Comparison of ENCODE assay signal across 28 cellular contexts in genomic region chr12:113917393-113917792, GRCh38.
"Had no signal": no experiment of that assay in that cellular context is flagged by ENCODE, and none has a peak within 500 bp of the region (broad histone marks: within the 10 kb centered on the region; RNA-seq: fewer than 3 reads in every experiment).

No MANE protein-coding gene starts in this region.

- FAIRE-seq: small intestine, urothelium cell line had no signal

- H3K27me3 ChIP-seq: neural progenitor cell, ovary, right lobe of liver, sigmoid colon, stomach, thyroid gland, tibial nerve, upper lobe of left lung, vagina had no signal

- H3K4me1 ChIP-seq: parathyroid adenoma, psoas muscle, right lobe of liver, sigmoid colon, stomach, thyroid gland, tibial nerve, upper lobe of left lung, vagina had no signal

- H2AFZ ChIP-seq: neural progenitor cell, parathyroid adenoma had no signal

- H3K9ac ChIP-seq: neural progenitor cell, parathyroid adenoma had no signal

- H3K4me3 Mint-ChIP-seq: naive thymus-derived CD4-positive, alpha-beta T cell; nephron; neural progenitor cell; stimulated activated effector memory CD8-positive, alpha-beta T cell treated with anti-CD3 and anti-CD28 coated beads, Interleukin-12 subunit alpha, Interleukin-12 subunit beta, amount 100 ng/mL, for 72 hours; stimulated activated naive B cell treated with anti-CD40 and anti-IgM and Interleukin-4, amounts not matched to agents 10 μg/mL and 1 μg/mL and 100 μg/mL, for 72 hours; stimulated activated naive CD8-positive, alpha-beta T cell treated with anti-CD3 and anti-CD28 coated beads, Interleukin-15, Interleukin-2, amounts not matched to agents 100 ng/mL and 50 ng/mL, for 24 hours had no signal

- H3K4me2 ChIP-seq: neural progenitor cell had no signal

- H3K79me2 ChIP-seq: parathyroid adenoma had no signal

- H3K36me3 ChIP-seq: neural progenitor cell, ovary had no signal

- H3K27me3 Mint-ChIP-seq: naive thymus-derived CD4-positive, alpha-beta T cell; stimulated activated naive B cell treated with anti-CD40 and anti-IgM and Interleukin-4, amounts not matched to agents 10 μg/mL and 1 μg/mL and 100 μg/mL, for 72 hours; stimulated activated naive CD8-positive, alpha-beta T cell treated with anti-CD3 and anti-CD28 coated beads, Interleukin-15, Interleukin-2, amounts not matched to agents 100 ng/mL and 50 ng/mL, for 24 hours had no signal

- ATAC-seq: naive thymus-derived CD4-positive, alpha-beta T cell; psoas muscle; right cardiac atrium; right lobe of liver; stimulated activated effector memory CD8-positive, alpha-beta T cell treated with anti-CD3 and anti-CD28 coated beads, Interleukin-12 subunit alpha, Interleukin-12 subunit beta, amount 100 ng/mL, for 72 hours; stimulated activated naive B cell treated with anti-CD40 and anti-IgM and Interleukin-4, amounts not matched to agents 10 μg/mL and 1 μg/mL and 100 μg/mL, for 72 hours had no signal

- H3K27ac ChIP-seq: neural progenitor cell, ovary, parathyroid adenoma, psoas muscle, right lobe of liver, sigmoid colon, stomach, thoracic aorta, thyroid gland, tibial nerve, upper lobe of left lung, vagina had no signal

- H3K9me3 Mint-ChIP-seq: nephron; neural progenitor cell; stimulated activated effector memory CD8-positive, alpha-beta T cell treated with anti-CD3 and anti-CD28 coated beads, Interleukin-12 subunit alpha, Interleukin-12 subunit beta, amount 100 ng/mL, for 72 hours; stimulated activated naive B cell treated with anti-CD40 and anti-IgM and Interleukin-4, amounts not matched to agents 10 μg/mL and 1 μg/mL and 100 μg/mL, for 72 hours; stimulated activated naive CD8-positive, alpha-beta T cell treated with anti-CD3 and anti-CD28 coated beads, Interleukin-15, Interleukin-2, amounts not matched to agents 100 ng/mL and 50 ng/mL, for 24 hours had no signal

- H3K9me3 ChIP-seq: ovary, psoas muscle, right lobe of liver, sigmoid colon, stomach, thoracic aorta, thyroid gland, tibial nerve, upper lobe of left lung, vagina had no signal

- DNase-seq: naive thymus-derived CD4-positive, alpha-beta T cell; occipital lobe; ovary; posterior cingulate gyrus; psoas muscle; right cardiac atrium; right lobe of liver; sigmoid colon; small intestine; stimulated activated CD4-positive, alpha-beta T cell treated with anti-CD3 and anti-CD28 coated beads, Interleukin-12 subunit alpha, Interleukin-12 subunit beta, amount 100 ng/mL, for 4 hours; stimulated activated CD4-positive, alpha-beta T cell treated with anti-CD3 and anti-CD28 coated beads, Interleukin-1b, Interleukin-23, amount 100 ng/mL, for 48 hours; stimulated activated CD4-positive, alpha-beta T cell treated with anti-CD3 and anti-CD28 coated beads, Interleukin-4, amount 100 ng/mL, for 1 hour; stimulated activated naive B cell treated with anti-CD40 and anti-IgM and Interleukin-4, amounts not matched to agents 10 μg/mL and 1 μg/mL and 100 μg/mL, for 72 hours; stimulated activated naive CD4-positive, alpha-beta T cell treated with Interleukin-2 at 50 U/mL for 16 hours; stomach; thyroid gland; trophoblast cell; upper lobe of left lung had no signal

- H3K27ac Mint-ChIP-seq: naive thymus-derived CD4-positive, alpha-beta T cell; nephron; neural progenitor cell; progenitor cell of endocrine pancreas; stimulated activated effector memory CD8-positive, alpha-beta T cell treated with anti-CD3 and anti-CD28 coated beads, Interleukin-12 subunit alpha, Interleukin-12 subunit beta, amount 100 ng/mL, for 72 hours; stimulated activated naive B cell treated with anti-CD40 and anti-IgM and Interleukin-4, amounts not matched to agents 10 μg/mL and 1 μg/mL and 100 μg/mL, for 72 hours; stimulated activated naive CD8-positive, alpha-beta T cell treated with anti-CD3 and anti-CD28 coated beads, Interleukin-15, Interleukin-2, amounts not matched to agents 100 ng/mL and 50 ng/mL, for 24 hours had no signal

- H3K4me3 ChIP-seq: neural progenitor cell, ovary, psoas muscle, right lobe of liver, sigmoid colon, stomach, thoracic aorta, thyroid gland, tibial nerve, upper lobe of left lung, vagina had no signal

- H3K4me1 Mint-ChIP-seq: naive thymus-derived CD4-positive, alpha-beta T cell; nephron; stimulated activated effector memory CD8-positive, alpha-beta T cell treated with anti-CD3 and anti-CD28 coated beads, Interleukin-12 subunit alpha, Interleukin-12 subunit beta, amount 100 ng/mL, for 72 hours; stimulated activated naive B cell treated with anti-CD40 and anti-IgM and Interleukin-4, amounts not matched to agents 10 μg/mL and 1 μg/mL and 100 μg/mL, for 72 hours had no signal
